In genomic region chr2:216221806-216222205, GRCh38 we compare ENCODE assay signal across 12 cellular contexts.
A peak's percentile ranks its signal among the peaks of the same experiment; 100 is the strongest.
DNase-seq lines count a peak whose midpoint lies in the region; ATAC-seq, FAIRE-seq and TF ChIP-seq lines count a peak whose summit lies in the region.
"Had no signal": no experiment of that assay in that cellular context is flagged by ENCODE, and none has a peak within 500 bp of the region (broad histone marks: within the 10 kb centered on the region; RNA-seq: fewer than 3 reads in every experiment).

No MANE protein-coding gene starts in this region.

- peaks cover 79% of the 10 kb centered on the region for H3K4me1 ChIP-seq in Loucy (ENCODE audit: insufficient read depth, low read length, poor library complexity, severe bottlenecking)
- peaks cover 36% of the 10 kb centered on the region for H3K4me1 ChIP-seq in GM12878 (ENCODE audit: control insufficient read depth, insufficient read depth, low read length)
- H3K4me1 ChIP-seq: vagina had no signal

- H3K27me3 ChIP-seq in Loucy (ENCODE audit: insufficient read depth, low read length, poor library complexity, severe bottlenecking) (no peaks in the 10 kb centered on the region), GM12878 (replicated peaks in 1 of 2; ENCODE audit: control insufficient read depth in 2 of 2, insufficient read depth in 2 of 2, low read length in 1 of 2) (no peaks in the 10 kb centered on the region)
- H3K27me3 ChIP-seq: dorsolateral prefrontal cortex, vagina had no signal

- POLR2A ChIA-PET in GM12878 (lab: Charles Lee) = no interaction called here

- H3K36me3 ChIP-seq in Loucy (ENCODE audit: insufficient read depth, low read length) (no peaks in the 10 kb centered on the region), GM12878 (ENCODE audit: control insufficient read depth in 2 of 2, insufficient read depth in 2 of 2, low read length in 1 of 2) (no peaks in the 10 kb centered on the region; a peak in 1 of 4 replicates)
- H3K36me3 ChIP-seq: vagina had no signal

- CTCF ChIA-PET in activated CD8-positive, alpha-beta memory T cell treated with anti-CD3 and anti-CD28 coated beads, Interleukin-2, amount 10 ng/mL, durations not matched to agents 7 days and 5 days (lab: Charles Lee) = interaction anchor here (1.8 to 2.2 kb wide), 2 partner anchors 62 to 182 kb away, joined by 6 to 13 read pairs; no protein-coding TSS in a partner anchor
- CTCF ChIA-PET in GM12878 (lab: Yijun Ruan, JAX) = interaction anchor here (0.5 to 4.0 kb wide), 21 partner anchors 10 to 445 kb away, joined by 3 to 116 read pairs (median 5); partner anchors contain the start of gene SMARCAL1

- H3K9me2 ChIP-seq in Loucy (replicated peaks; ENCODE audit: low read depth, low read length) = no peaks in the 10 kb centered on the region

- in situ Hi-C loops in GM12878 (cut with MboI) = no loop called here

- H3K27ac Mint-ChIP-seq in activated CD8-positive, alpha-beta memory T cell treated with anti-CD3 and anti-CD28 coated beads, Interleukin-2, amount 10 ng/mL, durations not matched to agents 7 days and 5 days = no peak overlapping the region
- H3K27ac Mint-ChIP-seq: B cell had no signal

- peaks cover 2% of the 10 kb centered on the region for H3K36me3 Mint-ChIP-seq in activated CD8-positive, alpha-beta memory T cell treated with anti-CD3 and anti-CD28 coated beads, Interleukin-2, amount 10 ng/mL, durations not matched to agents 7 days and 5 days

- SMC1A ChIA-PET in GM12878 (lab: Charles Lee; ENCODE audit: uncharacterized antibody, unreplicated experiment) = interaction anchor here (0.7 to 6.3 kb wide), 22 partner anchors 9 to 441 kb away, joined by 3 to 84 read pairs (median 4); partner anchors contain the start of gene SMARCAL1

- WGBS in GM12878 (ENCODE audit: insufficient coverage, insufficient replicate concordance, low lambda C conversion rate, missing lambda C conversion rate) = 53% methylated on average over 1 of the region's 1 CpG

- H3K9me3 Mint-ChIP-seq in activated CD8-positive, alpha-beta memory T cell treated with anti-CD3 and anti-CD28 coated beads, Interleukin-2, amount 10 ng/mL, durations not matched to agents 7 days and 5 days (ENCODE audit: low read depth) = no peaks in the 10 kb centered on the region

- no peak for DNase-seq in activated CD8-positive, alpha-beta memory T cell treated with anti-CD3 and anti-CD28 coated beads, Interleukin-2, amount 10 ng/mL, durations not matched to agents 7 days and 5 days
- DNase-seq in activated CD8-positive, alpha-beta memory T cell treated with anti-CD3 and anti-CD28 coated beads, Interleukin-2, amount 50 U/mL, for 4 hours = no peak
- DNase-seq in GM12878 (ENCODE audit: low read depth, low spot score) = no peak
- DNase-seq in renal cortical epithelial cell (ENCODE audit: low read depth) = peak; percentile 30
- DNase-seq in NCI-H526 (lab: John Stamatoyannopoulos, UW) = no peak
- DNase-seq in coronary artery (ENCODE audit: low spot score) = no peak
- DNase-seq: activated effector memory CD4-positive, alpha-beta T cell treated with anti-CD3 and anti-CD28 coated beads, Interleukin-2, amount 50 U/mL, for 16 hours; dorsolateral prefrontal cortex had no signal

- H3K4me3 ChIP-seq in Loucy (ENCODE audit: low read length, poor library complexity, severe bottlenecking) (peak overlapping the region; percentile 73), GM12878 (no peak overlapping the region), coronary artery (no peak overlapping the region)
- H3K4me3 ChIP-seq: dorsolateral prefrontal cortex, vagina had no signal

- no peak for TF ChIP-seq CTCF in Loucy (conservative IDR thresholded peaks at IDR 0.05; ENCODE audit: low read length)
- TF ChIP-seq CTCF in GM12878 (IDR thresholded peaks at IDR 0.05 in 2 of 3, conservative IDR thresholded peaks at IDR 0.05 in 1 of 3; ENCODE audit: control insufficient read depth in 2 of 3, extremely low read depth in 1 of 3, insufficient read depth in 1 of 3, low read depth in 3 of 3, low read length in 3 of 3) = no peak
- TF ChIP-seq CTCF in coronary artery (IDR thresholded peaks at IDR 0.05) = no peak

- H3K9ac ChIP-seq in Loucy (ENCODE audit: low read depth, low read length, poor library complexity, severe bottlenecking) = peak overlapping the region; percentile 98
- no peak overlapping the region for H3K9ac ChIP-seq in GM12878 (ENCODE audit: control insufficient read depth, insufficient read depth, low read length)

- TF ChIP-seq EP300 in GM12878 (IDR thresholded peaks at IDR 0.05; ENCODE audit: borderline replicate concordance in 1 of 2, control insufficient read depth in 1 of 2, low read depth in 2 of 2, low read length in 2 of 2) = no peak

- intact Hi-C loops in GM12878 (cut with micrococcal nuclease; ENCODE audit: unreplicated experiment) = loop anchor here (2.0 to 5.0 kb wide), 5 partner anchors 61 to 445 kb away; partner anchors contain the start of gene RPL37A

- no peaks in the 10 kb centered on the region for H3K27me3 Mint-ChIP-seq in activated CD8-positive, alpha-beta memory T cell treated with anti-CD3 and anti-CD28 coated beads, Interleukin-2, amount 10 ng/mL, durations not matched to agents 7 days and 5 days
- H3K27me3 Mint-ChIP-seq: B cell had no signal

- RAD21 ChIA-PET in GM12878 (lab: Charles Lee; ENCODE audit: unreplicated experiment) = interaction anchor here (0.6 to 3.1 kb wide), 16 partner anchors 8 to 441 kb away, joined by 3 to 38 read pairs (median 4); partner anchors contain the start of gene SMARCAL1

- peak; percentile 71 for ATAC-seq in activated CD8-positive, alpha-beta memory T cell treated with anti-CD3 and anti-CD28 coated beads, Interleukin-2, amount 10 ng/mL, durations not matched to agents 7 days and 5 days
- ATAC-seq in GM12878 (peak; percentile 19), GM21447 (IDR thresholded peaks at IDR 0.05; ENCODE audit: unreplicated experiment) (no peak)

- peaks cover 37% of the 10 kb centered on the region for H3F3A ChIP-seq in Loucy (ENCODE audit: low read depth)

- H3K79me2 ChIP-seq in Loucy (ENCODE audit: insufficient read depth, low read length) (peaks cover 26% of the 10 kb centered on the region; the same call in 1 of the 2 replicates), GM12878 (ENCODE audit: control insufficient read depth, insufficient read depth, low read length) (no peaks in the 10 kb centered on the region)

- H3K4me2 ChIP-seq in Loucy (ENCODE audit: low read depth, low read length, poor library complexity, severe bottlenecking) (peak overlapping the region; percentile 90), GM12878 (ENCODE audit: control insufficient read depth, insufficient read depth) (peak overlapping the region; percentile 21; the same call in 1 of the 2 replicates)

- H3K4me3 Mint-ChIP-seq in activated CD8-positive, alpha-beta memory T cell treated with anti-CD3 and anti-CD28 coated beads, Interleukin-2, amount 10 ng/mL, durations not matched to agents 7 days and 5 days = no peak overlapping the region
- H3K4me3 Mint-ChIP-seq: B cell had no signal

- H2AFZ ChIP-seq in Loucy (ENCODE audit: low read length) (no peak overlapping the region), GM12878 (ENCODE audit: control insufficient read depth, low read depth, low read length) (no peak overlapping the region; the same call in 1 of the 2 replicates)

- no TSS peak for BruUV-seq in GM12878 (replicated peaks; lab: Mats Ljungman, UMichigan)

- H3K9me3 ChIP-seq in Loucy (ENCODE audit: insufficient read depth, low read depth, low read length) = no peaks in the 10 kb centered on the region
- H3K9me3 ChIP-seq in GM12878 (replicated peaks; ENCODE audit: control insufficient read depth, insufficient read depth, low read length) = no peaks in the 10 kb centered on the region
- H3K9me3 ChIP-seq: vagina had no signal

- no peak for TF ChIP-seq RAD21 in GM12878 (IDR thresholded peaks at IDR 0.05; ENCODE audit: insufficient read depth, low read depth, low read length)

- H3K27ac ChIP-seq in GM12878 (ENCODE audit: control insufficient read depth, insufficient read depth) = peak overlapping the region; percentile 71
- H3K27ac ChIP-seq in coronary artery = no peak overlapping the region
- H3K27ac ChIP-seq: dorsolateral prefrontal cortex, vagina had no signal

- peaks cover 53% of the 10 kb centered on the region for H3K4me1 Mint-ChIP-seq in activated CD8-positive, alpha-beta memory T cell treated with anti-CD3 and anti-CD28 coated beads, Interleukin-2, amount 10 ng/mL, durations not matched to agents 7 days and 5 days

- H4K20me1 ChIP-seq in Loucy (ENCODE audit: insufficient read depth, low read length, poor library complexity, severe bottlenecking) (no peaks in the 10 kb centered on the region), GM12878 (ENCODE audit: control insufficient read depth, insufficient read depth) (no peaks in the 10 kb centered on the region)

- no peak for FAIRE-seq in GM12878 (lab: Jason Lieb, UNC)

- TF ChIP-seq POLR2A in GM12878 (IDR thresholded peaks at IDR 0.05; ENCODE audit: low read depth, low read length) = no peak

TF ChIP-seq in GM12878, 131 proteins besides CTCF, POLR2A, EP300 and RAD21:
- TF ChIP-seq CBX5 (IDR thresholded peaks at IDR 0.05; ENCODE audit: low read depth) (no peak), JUNB (IDR thresholded peaks at IDR 0.05) (0 out of 2 replicates have a peak, but pooled peaks have one; percentile 11), SPI1 (IDR thresholded peaks at IDR 0.05; ENCODE audit: borderline replicate concordance, insufficient read depth, low read depth, low read length) (peak; percentile 39; the same call in 1 of the 2 replicates)
